Comparison of ENCODE assay signal across 1 cellular context in the genomic region with DNA sequence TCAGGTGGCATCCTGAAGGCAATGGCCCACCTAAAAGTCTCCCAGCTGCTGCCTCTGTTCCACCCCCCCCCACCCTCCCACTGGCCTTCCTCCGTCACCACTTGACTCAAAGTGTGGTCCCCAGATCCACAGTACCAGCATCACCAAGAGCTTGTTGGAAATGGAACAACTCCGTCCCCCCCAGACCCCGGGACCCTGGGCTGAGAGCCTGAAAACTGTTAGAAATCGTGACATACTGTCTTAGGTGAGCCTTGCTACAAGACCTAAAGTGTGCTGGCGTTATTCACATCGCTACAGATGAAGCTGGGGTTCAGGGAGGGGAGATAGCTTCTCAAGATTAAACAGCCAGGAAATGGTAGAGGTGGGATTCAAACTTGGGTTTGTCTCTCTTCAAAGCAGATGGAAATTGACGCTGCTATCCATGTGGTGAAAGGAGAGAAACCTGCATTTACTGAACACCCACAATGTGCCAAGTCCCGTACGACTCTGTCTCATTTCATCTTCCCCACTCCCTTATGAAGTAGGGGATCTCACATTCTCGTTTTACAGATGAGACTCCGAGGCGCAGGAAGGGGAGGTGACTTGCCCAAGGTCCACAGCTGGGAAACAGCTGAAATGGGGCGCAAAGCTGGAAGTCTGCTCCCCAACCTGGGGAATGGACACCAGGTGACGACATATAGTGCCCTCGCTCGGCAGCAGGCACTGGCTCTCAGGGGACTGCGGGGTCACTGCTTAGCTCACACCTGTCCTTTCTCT.
TF ChIP-seq lines count a peak whose summit lies in the region.

No MANE protein-coding gene starts in this region.

TF ChIP-seq in IMR-90, 13 proteins besides CTCF, POLR2A, EP300 and RAD21:
- TF ChIP-seq BHLHE40 (IDR thresholded peaks at IDR 0.05; ENCODE audit: low read depth, low read length) (no peak), CEBPB (IDR thresholded peaks at IDR 0.05; ENCODE audit: low read depth, low read length) (no peak), RCOR1 (IDR thresholded peaks at IDR 0.05; ENCODE audit: insufficient replicate concordance, low read length) (no peak), FOS (IDR thresholded peaks at IDR 0.05; ENCODE audit: low read depth, low read length) (no peak), MXI1 (IDR thresholded peaks at IDR 0.05; ENCODE audit: borderline replicate concordance, low read depth, low read length) (no peak), SMC3 (IDR thresholded peaks at IDR 0.05; ENCODE audit: low read depth, low read length) (no peak), NFE2L2 (IDR thresholded peaks at IDR 0.05; ENCODE audit: low read depth, low read length) (no peak)
- TF ChIP-seq, protein P1, sequence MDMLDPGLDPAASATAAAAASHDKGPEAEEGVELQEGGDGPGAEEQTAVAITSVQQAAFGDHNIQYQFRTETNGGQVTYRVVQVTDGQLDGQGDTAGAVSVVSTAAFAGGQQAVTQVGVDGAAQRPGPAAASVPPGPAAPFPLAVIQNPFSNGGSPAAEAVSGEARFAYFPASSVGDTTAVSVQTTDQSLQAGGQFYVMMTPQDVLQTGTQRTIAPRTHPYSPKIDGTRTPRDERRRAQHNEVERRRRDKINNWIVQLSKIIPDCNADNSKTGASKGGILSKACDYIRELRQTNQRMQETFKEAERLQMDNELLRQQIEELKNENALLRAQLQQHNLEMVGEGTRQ (IDR thresholded peaks at IDR 0.05; ENCODE audit: low read depth, low read length): no peak
